Comparison of ENCODE assay signal across 8 cellular contexts in the genomic region with DNA sequence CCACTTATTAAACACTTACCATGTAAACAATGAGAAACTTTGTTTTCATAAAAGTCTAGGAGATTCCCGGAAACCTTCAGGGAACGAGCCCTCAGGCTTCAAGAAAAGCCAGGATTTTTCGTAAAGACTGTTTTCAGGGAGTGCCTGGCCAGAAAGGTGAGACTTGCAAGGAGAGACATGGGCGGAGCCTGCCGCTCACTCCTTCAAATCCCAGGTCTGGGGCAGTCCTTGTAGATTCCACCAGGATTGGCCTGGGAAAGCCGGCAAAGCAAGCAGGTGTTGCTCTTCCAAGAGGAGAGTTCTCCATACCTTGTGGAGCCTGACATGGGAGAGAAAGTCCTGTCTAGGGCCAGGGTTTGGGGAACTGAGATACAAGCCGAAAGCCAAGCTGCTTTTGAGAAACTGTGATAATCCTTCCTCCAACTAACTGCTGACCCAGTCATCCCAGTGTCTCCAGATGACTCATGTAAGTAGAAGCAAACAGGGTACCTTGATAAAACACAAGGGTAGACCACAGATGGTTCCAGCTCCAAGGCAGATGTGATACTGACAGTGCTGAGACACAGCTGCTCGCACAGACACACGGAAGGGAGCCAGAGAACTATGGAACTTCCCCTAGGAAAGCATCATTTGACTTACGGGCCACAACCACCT.
DNase-seq lines count a peak whose midpoint lies in the region; ATAC-seq and TF ChIP-seq lines count a peak whose summit lies in the region.

No MANE protein-coding gene starts in this region.

- no peak overlapping the region for H2AK5ac ChIP-seq in mesendoderm (ENCODE audit: low read length)

- DNase-seq in HFFc6, result peak; percentile 16
- DNase-seq in RWPE1 (ENCODE audit: low spot score), result no peak
- DNase-seq in mesendoderm, result peak; percentile 75
- no peak for DNase-seq in ureter (ENCODE audit: low spot score)
- no peak for DNase-seq in T-helper 9 cell
- DNase-seq in A673 (ENCODE audit: low spot score), result no peak
- no peak for DNase-seq in NCI-H2107 (lab: John Stamatoyannopoulos, UW)

- peak; percentile 71 for ATAC-seq in GM18858 (IDR thresholded peaks at IDR 0.05; ENCODE audit: unreplicated experiment)

- no peak overlapping the region for H3K4me3 Mint-ChIP-seq in HFFc6

- no peak overlapping the region for H2BK5ac ChIP-seq in mesendoderm (ENCODE audit: low read length)

- no peak overlapping the region for H2BK120ac ChIP-seq in mesendoderm (ENCODE audit: low read depth, low read length)

- no peaks in the 10 kb centered on the region for H3K79me1 ChIP-seq in mesendoderm (ENCODE audit: low read length)

- no peak overlapping the region for H3K23ac ChIP-seq in mesendoderm (ENCODE audit: low read length)

- no peak overlapping the region for H3K9ac ChIP-seq in mesendoderm (ENCODE audit: low read length)

- peak overlapping the region; percentile 22 for H3K27ac Mint-ChIP-seq in HFFc6

- peak overlapping the region; percentile 7; the same call in 1 of the 2 replicates for H3K27ac ChIP-seq in RWPE1
- H3K27ac ChIP-seq in mesendoderm (ENCODE audit: low read depth, low read length), result no peak overlapping the region
- H3K27ac ChIP-seq in A673 (ENCODE audit: low read depth, low read length, poor library complexity, severe bottlenecking), result no peak overlapping the region

- no peaks in the 10 kb centered on the region for H3K36me3 Mint-ChIP-seq in HFFc6 (ENCODE audit: low read depth)

- H3K4me3 ChIP-seq in mesendoderm (ENCODE audit: low read length) (no peak overlapping the region), A673 (ENCODE audit: low read depth, low read length, poor library complexity, severe bottlenecking) (no peak overlapping the region)

- H4K5ac ChIP-seq in mesendoderm (ENCODE audit: low read length), result no peak overlapping the region

- TF ChIP-seq CTCF in HFFc6 (IDR thresholded peaks at IDR 0.05) (no peak), RWPE1 (conservative IDR thresholded peaks at IDR 0.05; ENCODE audit: low read depth) (no peak), A673 (conservative IDR thresholded peaks at IDR 0.05; ENCODE audit: low read depth, low read length) (no peak)

- H3K4me1 ChIP-seq in mesendoderm (ENCODE audit: control insufficient read depth, low read depth, low read length), result no peaks in the 10 kb centered on the region
- no peaks in the 10 kb centered on the region for H3K4me1 ChIP-seq in A673 (ENCODE audit: insufficient read depth, low read length, poor library complexity, severe bottlenecking)

- H3K9me3 ChIP-seq in A673 (ENCODE audit: low read depth, low read length, poor library complexity, severe bottlenecking), result no peaks in the 10 kb centered on the region

- no peak overlapping the region for H4K8ac ChIP-seq in mesendoderm (ENCODE audit: low read depth, low read length)

- H3K56ac ChIP-seq in mesendoderm (ENCODE audit: low read length), result no peak overlapping the region

- peaks cover 3% of the 10 kb centered on the region for H3K27me3 Mint-ChIP-seq in HFFc6 (ENCODE audit: insufficient read depth)

- H3K36me3 ChIP-seq in mesendoderm (ENCODE audit: control insufficient read depth, insufficient read depth, low read length) (no peaks in the 10 kb centered on the region), A673 (ENCODE audit: insufficient read depth, low read length, poor library complexity, severe bottlenecking) (no peaks in the 10 kb centered on the region)

- no peaks in the 10 kb centered on the region for H3K9me3 Mint-ChIP-seq in HFFc6

- H3K4me1 Mint-ChIP-seq in HFFc6 (ENCODE audit: low read depth), result peaks cover 35% of the 10 kb centered on the region

- H2BK15ac ChIP-seq in mesendoderm (replicated peaks; ENCODE audit: low read depth), result no peak overlapping the region

- H3K4me2 ChIP-seq in mesendoderm (ENCODE audit: low read length), result no peak overlapping the region

- H3K18ac ChIP-seq in mesendoderm (ENCODE audit: low read length), result no peak overlapping the region

- H3K27me3 ChIP-seq in mesendoderm (ENCODE audit: insufficient read depth, low read length, poor library complexity) (no peaks in the 10 kb centered on the region), A673 (replicated peaks; ENCODE audit: insufficient read depth, low read depth, low read length, poor library complexity) (no peaks in the 10 kb centered on the region)

- no CpG with 5 or more reads among the region's 10 CpGs for WGBS in mesendoderm (ENCODE audit: extremely low coverage, insufficient coverage, low lambda C conversion rate)

- BruUV-seq in A673 (replicated peaks; lab: Mats Ljungman, UMichigan), result no TSS peak

- POLR2A ChIA-PET in RWPE1 (lab: Yijun Ruan, JAX; ENCODE audit: low non-redundant PET) (no interaction called here), A673 (lab: Charles Lee; ENCODE audit: low non-redundant PET) (no interaction called here)

- intact Hi-C loops in A673 (cut with micrococcal nuclease; ENCODE audit: unreplicated experiment), result no loop called here

- H3K4ac ChIP-seq in mesendoderm (ENCODE audit: low read depth, low read length), result no peak overlapping the region

- H3K79me2 ChIP-seq in mesendoderm (ENCODE audit: control insufficient read depth, insufficient read depth, low read length), result no peaks in the 10 kb centered on the region

- CTCF ChIA-PET in RWPE1 (lab: Yijun Ruan, JAX), result interaction anchor here (0.6 kb wide), 1 partner anchor 19 kb away, joined by 3 read pairs; no protein-coding TSS in a partner anchor
- CTCF ChIA-PET in A673 (lab: Charles Lee), result no interaction called here

Comparison
In these comparisons a context has a peak if more than half of its experiments do, and no peak if none do; other contexts are left out.
1. DNase-seq: peak in HFFc6 (single experiment) and mesendoderm (single experiment); none in RWPE1 (single experiment), ureter (single experiment), T-helper 9 cell (single experiment), A673 (single experiment) and NCI-H2107 (single experiment).